ENCODE assay signal across 15 cellular contexts in genomic region chr2:144349674-144350073, GRCh38.
DNase-seq lines count a peak whose midpoint lies in the region; ATAC-seq and TF ChIP-seq lines count a peak whose summit lies in the region.
"Had no signal": no experiment of that assay in that cellular context is flagged by ENCODE, and none has a peak within 500 bp of the region (broad histone marks: within the 10 kb centered on the region; RNA-seq: fewer than 3 reads in every experiment).

No MANE protein-coding gene starts in this region.

- H3K9ac ChIP-seq in ES-I3 (ENCODE audit: low read depth, low read length) = peak overlapping the region; percentile 20; the same call in 1 of the 2 replicates
- H3K9ac ChIP-seq: SK-N-SH had no signal

- H3K4me3 ChIP-seq in psoas muscle = no peak overlapping the region
- H3K4me3 ChIP-seq: GM12878, prostate gland had no signal

- no peaks in the 10 kb centered on the region for H3K9me3 Mint-ChIP-seq in endothelial cell (ENCODE audit: unreplicated experiment)
- H3K9me3 Mint-ChIP-seq: dendritic cell treated with granulocyte-macrophage colony-stimulating factor and Interleukin-4, amounts not matched to agents 40 ng/mL and 50 ng/mL, for 4 days; stimulated activated memory B cell treated with anti-CD40 and anti-IgM and Interleukin-4, amounts not matched to agents 10 μg/mL and 1 μg/mL and 100 μg/mL, for 72 hours had no signal

- H3K9me3 ChIP-seq in ES-I3 (ENCODE audit: control insufficient read depth, insufficient read depth, low read length) (no peaks in the 10 kb centered on the region), psoas muscle (no peaks in the 10 kb centered on the region)
- H3K9me3 ChIP-seq: prostate gland, SK-N-SH had no signal

- H3K36me3 ChIP-seq in ES-I3 (ENCODE audit: insufficient read depth, low read length) = no peaks in the 10 kb centered on the region
- no peaks in the 10 kb centered on the region for H3K36me3 ChIP-seq in psoas muscle (ENCODE audit: insufficient read depth in 1 of 2, low read depth in 1 of 2)
- H3K36me3 ChIP-seq: prostate gland had no signal

- intact Hi-C loops in psoas muscle (cut with DNase I) (no loop called here), left colon (cut with DNase I, micrococcal nuclease) (no loop called here)

- H3K4me1 ChIP-seq in ES-I3 (ENCODE audit: insufficient read depth, low read length) (peaks cover 59% of the 10 kb centered on the region), psoas muscle (peaks cover 5% of the 10 kb centered on the region), foreskin keratinocyte (no peaks in the 10 kb centered on the region)
- H3K4me1 ChIP-seq: prostate gland had no signal

- H3K27ac ChIP-seq in psoas muscle (peak overlapping the region; percentile 2), foreskin keratinocyte (no peak overlapping the region)
- H3K27ac ChIP-seq: C4-2B, prostate gland had no signal

- H3K27ac Mint-ChIP-seq in endothelial cell (ENCODE audit: unreplicated experiment) = peak overlapping the region; percentile 82
- H3K27ac Mint-ChIP-seq: dendritic cell treated with granulocyte-macrophage colony-stimulating factor and Interleukin-4, amounts not matched to agents 40 ng/mL and 50 ng/mL, for 4 days; stimulated activated memory B cell treated with anti-CD40 and anti-IgM and Interleukin-4, amounts not matched to agents 10 μg/mL and 1 μg/mL and 100 μg/mL, for 72 hours had no signal

- H3K4me1 Mint-ChIP-seq in endothelial cell (ENCODE audit: unreplicated experiment) = peaks cover 43% of the 10 kb centered on the region
- H3K4me1 Mint-ChIP-seq: stimulated activated memory B cell treated with anti-CD40 and anti-IgM and Interleukin-4, amounts not matched to agents 10 μg/mL and 1 μg/mL and 100 μg/mL, for 72 hours had no signal

- no peaks in the 10 kb centered on the region for H3K36me3 Mint-ChIP-seq in endothelial cell (ENCODE audit: low read depth, unreplicated experiment)
- H3K36me3 Mint-ChIP-seq: stimulated activated memory B cell treated with anti-CD40 and anti-IgM and Interleukin-4, amounts not matched to agents 10 μg/mL and 1 μg/mL and 100 μg/mL, for 72 hours had no signal

- no peaks in the 10 kb centered on the region for H3K27me3 Mint-ChIP-seq in endothelial cell (ENCODE audit: unreplicated experiment)
- H3K27me3 Mint-ChIP-seq: stimulated activated memory B cell treated with anti-CD40 and anti-IgM and Interleukin-4, amounts not matched to agents 10 μg/mL and 1 μg/mL and 100 μg/mL, for 72 hours had no signal

- H3K27me3 ChIP-seq in psoas muscle (ENCODE audit: insufficient read depth in 3 of 3, low read length in 2 of 3) (no peaks in the 10 kb centered on the region), foreskin keratinocyte (no peaks in the 10 kb centered on the region)

- DNase-seq in NCI-H526 (lab: John Stamatoyannopoulos, UW) (peak; percentile 8 to 50), endothelial cell (ENCODE audit: low spot score) (no peak), psoas muscle (no peak), foreskin keratinocyte (no peak), left colon (no peak), amniotic stem cell (lab: John Stamatoyannopoulos, UW) (no peak)
- DNase-seq: MM.1S, SK-N-SH had no signal

- 60 to 75% (median 61%) methylated on average over 3 of the region's 3 CpGs for WGBS in psoas muscle, 3 donors

- no peak for TF ChIP-seq CTCF in endothelial cell (IDR thresholded peaks at IDR 0.05; ENCODE audit: unreplicated experiment)
- TF ChIP-seq CTCF in psoas muscle (IDR thresholded peaks at IDR 0.05) = no peak
- no peak for TF ChIP-seq CTCF in foreskin keratinocyte (conservative IDR thresholded peaks at IDR 0.05)

- ATAC-seq in psoas muscle = no peak
- no peak for ATAC-seq in HG03457 (IDR thresholded peaks at IDR 0.05; ENCODE audit: unreplicated experiment)
- ATAC-seq in foreskin keratinocyte = no peak
- no peak for ATAC-seq in left colon
- ATAC-seq: GM12878; stimulated activated memory B cell treated with anti-CD40 and anti-IgM and Interleukin-4, amounts not matched to agents 10 μg/mL and 1 μg/mL and 100 μg/mL, for 72 hours had no signal

- H3K4me3 Mint-ChIP-seq in endothelial cell (ENCODE audit: unreplicated experiment) = no peak overlapping the region
- H3K4me3 Mint-ChIP-seq: dendritic cell treated with granulocyte-macrophage colony-stimulating factor and Interleukin-4, amounts not matched to agents 40 ng/mL and 50 ng/mL, for 4 days; stimulated activated memory B cell treated with anti-CD40 and anti-IgM and Interleukin-4, amounts not matched to agents 10 μg/mL and 1 μg/mL and 100 μg/mL, for 72 hours had no signal

Comparison
In these comparisons a context has a peak if more than half of its experiments do, and no peak if none do; other contexts are left out.
1. DNase-seq: peak in NCI-H526 (2 of 2); none in endothelial cell (single experiment), psoas muscle (0 of 2), foreskin keratinocyte (0 of 2), left colon (0 of 2) and amniotic stem cell (single experiment).